20 cellular contexts compared by ENCODE assay signal in genomic region chr11:11141019-11141418, GRCh38.
"Had no signal": no experiment of that assay in that cellular context is flagged by ENCODE, and none has a peak within 500 bp of the region (broad histone marks: within the 10 kb centered on the region; RNA-seq: fewer than 3 reads in every experiment).

No MANE protein-coding gene starts in this region.

- H3K36me3 ChIP-seq: cardiac muscle cell, heart left ventricle, lower lobe of right lung, suprapubic skin had no signal

- ATAC-seq: activated naive CD8-positive, alpha-beta T cell treated with anti-CD3 and anti-CD28 coated beads, Interleukin-2, amount 50 U/mL, for 24 hours; heart left ventricle; left cardiac atrium; lower lobe of right lung; stimulated activated naive CD8-positive, alpha-beta T cell treated with anti-CD3 and anti-CD28 coated beads, Interleukin-15, Interleukin-2, amounts not matched to agents 100 U/mL and 50 U/mL, for 24 hours; T-cell had no signal

- H3K9me3 ChIP-seq: heart left ventricle, lower lobe of right lung, suprapubic skin had no signal

- H3K27ac ChIP-seq: cardiac muscle cell, lower lobe of right lung, SK-N-MC, suprapubic skin had no signal

- DNase-seq: activated CD4-positive, alpha-beta T cell treated with anti-CD3 and anti-CD28 coated beads, Interleukin-2, amount 50 U/mL, for 48 hours; activated CD4-positive, CD25-positive, alpha-beta regulatory T cell treated with anti-CD3 and anti-CD28 coated beads, Interleukin-2, amount 50 U/mL, for 72 hours; activated naive CD4-positive, alpha-beta T cell treated with anti-CD3 and anti-CD28 coated beads for 36 hours; activated naive CD8-positive, alpha-beta T cell treated with anti-CD3 and anti-CD28 coated beads, Interleukin-2, amount 50 U/mL, for 24 hours; activated T-cell treated with anti-CD3 and anti-CD28 coated beads, Interleukin-2, amount 50 U/mL, for 1 hour; heart left ventricle; immature natural killer cell; left cardiac atrium; lower lobe of right lung; midbrain; naive B cell; stimulated activated naive CD8-positive, alpha-beta T cell treated with anti-CD3 and anti-CD28 coated beads, Interleukin-15, Interleukin-2, amounts not matched to agents 100 U/mL and 50 U/mL, for 24 hours; T-cell; T1000 had no signal

- FAIRE-seq: endometrium, frontal cortex had no signal

- H3K27me3 ChIP-seq: cardiac muscle cell, heart left ventricle, suprapubic skin had no signal

- H3K4me3 ChIP-seq: cardiac muscle cell, heart left ventricle, lower lobe of right lung, SK-N-MC, smooth muscle cell, suprapubic skin had no signal
